Comparison of ENCODE assay signal across 8 cellular contexts in the genomic region with DNA sequence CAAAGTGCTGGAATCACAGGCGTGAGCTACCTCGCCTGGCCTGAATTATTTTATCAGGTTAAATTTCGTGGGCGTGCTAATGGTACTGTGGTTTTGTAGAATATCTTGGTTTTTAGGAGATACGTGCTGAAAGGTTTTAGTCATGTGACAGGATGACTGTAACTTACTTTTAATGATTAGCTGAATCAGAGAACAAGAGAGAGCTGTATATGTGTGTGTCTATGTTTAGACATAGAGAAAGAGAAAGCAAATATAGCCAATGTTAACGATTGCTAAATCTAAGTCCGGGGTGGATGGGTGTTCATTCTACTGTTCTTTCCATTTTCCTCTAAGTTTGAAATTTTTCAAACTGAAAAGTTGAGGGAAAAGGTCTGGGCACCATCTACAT. TPM values are rescaled to one million over a fixed set of nuclear protein-coding genes. Genes with fewer than 3 reads are reported as not detected.
A peak's percentile ranks its signal among the peaks of the same experiment; 100 is the strongest.
DNase-seq lines count a peak whose midpoint lies in the region; ATAC-seq and TF ChIP-seq lines count a peak whose summit lies in the region.
"Had no signal": no experiment of that assay in that cellular context is flagged by ENCODE, and none has a peak within 500 bp of the region (broad histone marks: within the 10 kb centered on the region; RNA-seq: fewer than 3 reads in every experiment).

No MANE protein-coding gene starts in this region.

- CTCF ChIA-PET in activated B cell treated with CpG ODN at 0.5 μM for 24 hours (lab: Charles Lee), result interaction anchor here (1.5 kb wide), 1 partner anchor 102 kb away, joined by 4 read pairs; no protein-coding TSS in a partner anchor

- H3K36me3 ChIP-seq in GM23338 (ENCODE audit: insufficient read depth), result no peaks in the 10 kb centered on the region
- H3K36me3 ChIP-seq in gastroesophageal sphincter, result peaks cover 0 to 89% of the 10 kb centered on the region in 2 donors

- H3K9me3 ChIP-seq in gastroesophageal sphincter, result no peaks in the 10 kb centered on the region

- H3K36me3 Mint-ChIP-seq in GM23338 (ENCODE audit: low read depth), result peaks cover 26% of the 10 kb centered on the region
- peaks cover 86% of the 10 kb centered on the region for H3K36me3 Mint-ChIP-seq in activated B cell treated with CpG ODN at 0.5 μM for 24 hours (ENCODE audit: low read depth)

- H4K20me1 ChIP-seq in GM23338 (replicated peaks; ENCODE audit: insufficient read depth), result no peaks in the 10 kb centered on the region

- H3K4me1 ChIP-seq in GM23338 (ENCODE audit: insufficient read depth), result peaks cover 38% of the 10 kb centered on the region
- H3K4me1 ChIP-seq in gastroesophageal sphincter, result peaks cover 3 to 82% (median 55%) of the 10 kb centered on the region in 3 donors

- H3K27ac ChIP-seq in GM23338 (ENCODE audit: low read depth) (0 out of 2 replicates have a peak overlapping the region, but pooled peaks have one; percentile 43), gastroesophageal sphincter (peak overlapping the region; percentile 72 to 92 (median 84))

- no peaks in the 10 kb centered on the region for H3K9me3 Mint-ChIP-seq in GM23338
- no peaks in the 10 kb centered on the region for H3K9me3 Mint-ChIP-seq in activated B cell treated with CpG ODN at 0.5 μM for 24 hours
- no peaks in the 10 kb centered on the region for H3K9me3 Mint-ChIP-seq in stimulated activated naive CD8-positive, alpha-beta T cell treated with anti-CD3 and anti-CD28 coated beads, Interleukin-15, amount 100 ng/mL, for 72 hours

- no peaks in the 10 kb centered on the region for H3K79me2 ChIP-seq in GM23338 (replicated peaks; ENCODE audit: insufficient read depth)

- intact Hi-C loops in activated B cell treated with CpG ODN at 0.5 μM for 24 hours (cut with micrococcal nuclease), result no loop called here

- no peak for TF ChIP-seq POLR2A in gastroesophageal sphincter (IDR thresholded peaks at IDR 0.05)

- 37 to 75% methylated on average over 5 to 7 of the region's 7 CpGs for WGBS in gastroesophageal sphincter (ENCODE audit: low coverage in 1 of 2), 2 donors

- H3F3A ChIP-seq in GM23338 (replicated peaks; ENCODE audit: low read depth), result peaks cover 18% of the 10 kb centered on the region; the same call in 1 of the 2 replicates

- ATAC-seq in GM23338 (no peak), activated B cell treated with CpG ODN at 0.5 μM for 24 hours (ENCODE audit: low read depth) (no peak), gastroesophageal sphincter (no peak), HG02623 (IDR thresholded peaks at IDR 0.05; ENCODE audit: unreplicated experiment) (no peak), HG02973 (IDR thresholded peaks at IDR 0.05; ENCODE audit: unreplicated experiment) (no peak)
- no peak for ATAC-seq in stimulated activated naive CD8-positive, alpha-beta T cell treated with anti-CD3 and anti-CD28 coated beads, Interleukin-15, amount 100 ng/mL, for 72 hours

- no peak overlapping the region for H2AFZ ChIP-seq in GM23338

- POLR2A ChIA-PET in activated B cell treated with CpG ODN at 0.5 μM for 24 hours (lab: Charles Lee), result interaction anchor here (0.6 to 1.1 kb wide), 3 partner anchors 35 to 295 kb away, joined by 3 to 5 read pairs (median 4); no protein-coding TSS in a partner anchor

- H3K27me3 Mint-ChIP-seq in GM23338 (ENCODE audit: insufficient read depth, low read depth, poor library complexity), result peaks cover 13% of the 10 kb centered on the region
- H3K27me3 Mint-ChIP-seq in activated B cell treated with CpG ODN at 0.5 μM for 24 hours, result no peaks in the 10 kb centered on the region
- no peaks in the 10 kb centered on the region for H3K27me3 Mint-ChIP-seq in stimulated activated naive CD8-positive, alpha-beta T cell treated with anti-CD3 and anti-CD28 coated beads, Interleukin-15, amount 100 ng/mL, for 72 hours

- H3K9me2 ChIP-seq in GM23338 (ENCODE audit: insufficient read depth), result no peaks in the 10 kb centered on the region

- H3K4me2 ChIP-seq in GM23338, result peak overlapping the region; percentile 45; the same call in 1 of the 2 replicates

- H3K4me3 ChIP-seq in GM23338 (no peak overlapping the region), gastroesophageal sphincter (no peak overlapping the region)

- H3K27ac Mint-ChIP-seq in GM23338 (peak overlapping the region; percentile 57; the same call in 1 of the 2 replicates), activated B cell treated with CpG ODN at 0.5 μM for 24 hours (peak overlapping the region; percentile 28)
- H3K27ac Mint-ChIP-seq in stimulated activated naive CD8-positive, alpha-beta T cell treated with anti-CD3 and anti-CD28 coated beads, Interleukin-15, amount 100 ng/mL, for 72 hours, result peak overlapping the region; percentile 52 to 92

- 0 out of 2 replicates have a peak, but pooled peaks cover 1% of the 10 kb centered on the region for H3K27me3 ChIP-seq in GM23338 (ENCODE audit: insufficient read depth)
- no peaks in the 10 kb centered on the region for H3K27me3 ChIP-seq in gastroesophageal sphincter

- no peak for TF ChIP-seq EP300 in gastroesophageal sphincter (IDR thresholded peaks at IDR 0.05)

- H3K4me1 Mint-ChIP-seq in GM23338 (peaks cover 53% of the 10 kb centered on the region), activated B cell treated with CpG ODN at 0.5 μM for 24 hours (peaks cover 5% of the 10 kb centered on the region)
- H3K4me1 Mint-ChIP-seq in stimulated activated naive CD8-positive, alpha-beta T cell treated with anti-CD3 and anti-CD28 coated beads, Interleukin-15, amount 100 ng/mL, for 72 hours, result peaks cover 21% of the 10 kb centered on the region

- no peak overlapping the region for H3K4me3 Mint-ChIP-seq in GM23338
- H3K4me3 Mint-ChIP-seq in activated B cell treated with CpG ODN at 0.5 μM for 24 hours, result no peak overlapping the region
- H3K4me3 Mint-ChIP-seq in stimulated activated naive CD8-positive, alpha-beta T cell treated with anti-CD3 and anti-CD28 coated beads, Interleukin-15, amount 100 ng/mL, for 72 hours, result no peak overlapping the region

- TF ChIP-seq CTCF in GM23338 (conservative IDR thresholded peaks at IDR 0.05; ENCODE audit: low read depth in 2 of 2), result no peak
- TF ChIP-seq CTCF in activated B cell treated with CpG ODN at 0.5 μM for 24 hours (IDR thresholded peaks at IDR 0.05), result no peak
- no peak for TF ChIP-seq CTCF in gastroesophageal sphincter (IDR thresholded peaks at IDR 0.05)

- DNase-seq in GM23338 (ENCODE audit: low spot score) (no peak), activated B cell treated with CpG ODN at 0.5 μM for 24 hours (no peak)
- DNase-seq in stimulated activated naive CD8-positive, alpha-beta T cell treated with anti-CD3 and anti-CD28 coated beads, Interleukin-15, amount 100 ng/mL, for 72 hours, result no peak
- DNase-seq in stimulated activated CD4-positive, alpha-beta T cell treated with anti-CD3 and anti-CD28 coated beads, Interleukin-4, amount 100 ng/mL, for 1 hour, result no peak
- DNase-seq: NCI-H1092 treated with DMSO at 0.1 percent for 48 hours had no signal

TF ChIP-seq in GM23338, 12 proteins besides CTCF, POLR2A, EP300 and RAD21 (continues in another document):
- TF ChIP-seq, protein P1, sequence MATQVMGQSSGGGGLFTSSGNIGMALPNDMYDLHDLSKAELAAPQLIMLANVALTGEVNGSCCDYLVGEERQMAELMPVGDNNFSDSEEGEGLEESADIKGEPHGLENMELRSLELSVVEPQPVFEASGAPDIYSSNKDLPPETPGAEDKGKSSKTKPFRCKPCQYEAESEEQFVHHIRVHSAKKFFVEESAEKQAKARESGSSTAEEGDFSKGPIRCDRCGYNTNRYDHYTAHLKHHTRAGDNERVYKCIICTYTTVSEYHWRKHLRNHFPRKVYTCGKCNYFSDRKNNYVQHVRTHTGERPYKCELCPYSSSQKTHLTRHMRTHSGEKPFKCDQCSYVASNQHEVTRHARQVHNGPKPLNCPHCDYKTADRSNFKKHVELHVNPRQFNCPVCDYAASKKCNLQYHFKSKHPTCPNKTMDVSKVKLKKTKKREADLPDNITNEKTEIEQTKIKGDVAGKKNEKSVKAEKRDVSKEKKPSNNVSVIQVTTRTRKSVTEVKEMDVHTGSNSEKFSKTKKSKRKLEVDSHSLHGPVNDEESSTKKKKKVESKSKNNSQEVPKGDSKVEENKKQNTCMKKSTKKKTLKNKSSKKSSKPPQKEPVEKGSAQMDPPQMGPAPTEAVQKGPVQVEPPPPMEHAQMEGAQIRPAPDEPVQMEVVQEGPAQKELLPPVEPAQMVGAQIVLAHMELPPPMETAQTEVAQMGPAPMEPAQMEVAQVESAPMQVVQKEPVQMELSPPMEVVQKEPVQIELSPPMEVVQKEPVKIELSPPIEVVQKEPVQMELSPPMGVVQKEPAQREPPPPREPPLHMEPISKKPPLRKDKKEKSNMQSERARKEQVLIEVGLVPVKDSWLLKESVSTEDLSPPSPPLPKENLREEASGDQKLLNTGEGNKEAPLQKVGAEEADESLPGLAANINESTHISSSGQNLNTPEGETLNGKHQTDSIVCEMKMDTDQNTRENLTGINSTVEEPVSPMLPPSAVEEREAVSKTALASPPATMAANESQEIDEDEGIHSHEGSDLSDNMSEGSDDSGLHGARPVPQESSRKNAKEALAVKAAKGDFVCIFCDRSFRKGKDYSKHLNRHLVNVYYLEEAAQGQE (IDR thresholded peaks at IDR 0.05; ENCODE audit: unreplicated experiment), result no peak
- no peak for TF ChIP-seq EZH2 (IDR thresholded peaks at IDR 0.05; ENCODE audit: low read depth, unreplicated experiment)
- no peak for TF ChIP-seq EZH2phosphoT487 (IDR thresholded peaks at IDR 0.05; ENCODE audit: unreplicated experiment)
- TF ChIP-seq, protein P2, sequence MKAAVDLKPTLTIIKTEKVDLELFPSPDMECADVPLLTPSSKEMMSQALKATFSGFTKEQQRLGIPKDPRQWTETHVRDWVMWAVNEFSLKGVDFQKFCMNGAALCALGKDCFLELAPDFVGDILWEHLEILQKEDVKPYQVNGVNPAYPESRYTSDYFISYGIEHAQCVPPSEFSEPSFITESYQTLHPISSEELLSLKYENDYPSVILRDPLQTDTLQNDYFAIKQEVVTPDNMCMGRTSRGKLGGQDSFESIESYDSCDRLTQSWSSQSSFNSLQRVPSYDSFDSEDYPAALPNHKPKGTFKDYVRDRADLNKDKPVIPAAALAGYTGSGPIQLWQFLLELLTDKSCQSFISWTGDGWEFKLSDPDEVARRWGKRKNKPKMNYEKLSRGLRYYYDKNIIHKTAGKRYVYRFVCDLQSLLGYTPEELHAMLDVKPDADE (IDR thresholded peaks at IDR 0.05), result no peak
- TF ChIP-seq CREB1 (CRISPR knock-in tag; IDR thresholded peaks at IDR 0.05; ENCODE audit: low read depth), result no peak
- TF ChIP-seq ZNF114 (CRISPR knock-in tag; IDR thresholded peaks at IDR 0.05), result no peak
- no peak for TF ChIP-seq ZNF331 (CRISPR knock-in tag; IDR thresholded peaks at IDR 0.05; ENCODE audit: low read depth)
- TF ChIP-seq NANOG (IDR thresholded peaks at IDR 0.05; ENCODE audit: borderline replicate concordance), result no peak

RNA-seq across cellular contexts. Expression of a gene that starts 9.2 kb away (rescaled TPM):
- total RNA-seq in GM23338 (2014; rRNA removed; shearing (Covaris generic)), result 32.9 and 35.6 TPM in 2 replicates
- polyA plus RNA-seq in GM23338 (2016; fragmentation: Nextera tagmentation; extraction: Ambion mirVana), result 18.2 and 19.6 TPM in 2 replicates
- 19.9 and 22.2 TPM in 2 replicates for total RNA-seq in activated B cell treated with CpG ODN at 0.5 μM for 24 hours
- total RNA-seq in gastroesophageal sphincter, result 10 to 100 TPM; 41.7 to 95.2 (median 47.6) TPM
